7 cellular contexts compared by ENCODE assay signal in the genomic region with DNA sequence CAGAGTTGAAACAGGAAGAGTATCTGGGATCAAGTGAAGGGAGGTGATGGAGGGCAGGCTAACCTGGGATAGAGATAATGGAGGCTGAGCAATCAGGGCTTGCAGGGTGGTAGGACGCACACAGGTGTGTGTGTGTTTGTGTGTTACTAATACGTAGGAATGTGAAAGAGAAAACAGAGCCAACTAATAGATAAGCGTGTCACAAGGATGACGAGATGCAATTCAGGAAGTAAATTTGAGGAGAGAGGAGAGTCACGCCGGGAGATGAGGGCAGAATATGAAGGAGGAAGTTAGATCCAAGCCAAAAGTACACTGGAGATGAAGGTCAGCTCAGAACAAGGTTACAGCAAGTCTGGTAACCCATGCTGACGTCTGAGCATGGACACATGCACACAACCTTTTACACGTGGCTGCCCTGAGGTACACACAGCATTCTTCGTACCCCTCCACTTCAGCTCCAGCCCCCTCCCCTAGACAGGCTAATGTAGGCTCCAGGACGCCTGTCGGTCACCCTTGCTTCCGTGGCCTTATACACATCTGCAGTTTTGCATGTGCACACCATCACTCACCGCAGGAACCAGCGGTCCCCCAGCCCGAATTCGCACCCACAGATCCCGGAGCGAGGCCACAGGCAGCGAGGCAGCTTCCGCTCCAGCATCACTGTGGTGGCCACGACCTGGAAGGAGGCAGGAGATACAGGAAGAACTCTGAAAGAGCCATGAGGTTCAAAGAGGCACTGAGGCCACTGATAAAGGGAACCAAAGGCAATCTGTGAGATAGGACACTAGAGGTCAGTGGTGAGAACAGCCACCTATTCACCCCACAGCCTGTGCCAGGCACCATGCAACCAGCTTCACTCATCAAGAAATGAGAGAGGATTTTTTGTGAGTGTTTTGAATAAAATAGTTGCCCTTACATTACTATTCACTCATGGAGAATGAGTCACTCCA. TPM values are rescaled to one million over a fixed set of nuclear protein-coding genes. Genes with fewer than 3 reads are reported as not detected.
DNase-seq lines count a peak whose midpoint lies in the region; ATAC-seq and TF ChIP-seq lines count a peak whose summit lies in the region.
"Had no signal": no experiment of that assay in that cellular context is flagged by ENCODE, and none has a peak within 500 bp of the region (broad histone marks: within the 10 kb centered on the region; RNA-seq: fewer than 3 reads in every experiment).

No MANE protein-coding gene starts in this region.

- H3K4me1 ChIP-seq in DND-41 (ENCODE audit: insufficient read depth, low read length) = no peaks in the 10 kb centered on the region

- H2AFZ ChIP-seq in DND-41 (ENCODE audit: low read depth, low read length) = no peak overlapping the region

- H3K4me3 ChIP-seq in DND-41 (ENCODE audit: low read depth in 1 of 2, low read length in 2 of 2) (no peak overlapping the region), kidney epithelial cell (ENCODE audit: low read depth, low read length) (no peak overlapping the region)

- no peaks in the 10 kb centered on the region for H3K79me2 ChIP-seq in DND-41 (ENCODE audit: insufficient read depth, low read length)

- H3K27ac ChIP-seq in DND-41 (ENCODE audit: low read length) = no peak overlapping the region

- H3K36me3 ChIP-seq in DND-41 (ENCODE audit: insufficient read depth, low read length) (no peaks in the 10 kb centered on the region), kidney epithelial cell (ENCODE audit: control insufficient read depth, insufficient read depth, low read length) (no peaks in the 10 kb centered on the region)

- no peaks in the 10 kb centered on the region for H4K20me1 ChIP-seq in DND-41 (ENCODE audit: insufficient read depth, low read length)

- peaks cover 20% of the 10 kb centered on the region for H3K9me3 ChIP-seq in DND-41 (ENCODE audit: insufficient read depth, low read length, severe bottlenecking)

- DNase-seq in DND-41 (no peak), NOMO-1 treated with DMSO at 0.1 percent for 48 hours (lab: John Stamatoyannopoulos, UW; ENCODE audit: unreplicated experiment) (peak; percentile 17), kidney epithelial cell (ENCODE audit: low read depth) (no peak), EL (no peak), NCI-H748 (lab: John Stamatoyannopoulos, UW; ENCODE audit: unreplicated experiment) (no peak)
- DNase-seq: activated CD8-positive, alpha-beta memory T cell treated with anti-CD3 and anti-CD28 coated beads, Interleukin-2, amount 50 U/mL, for 4 hours had no signal

- no peak overlapping the region for H3K4me2 ChIP-seq in DND-41 (ENCODE audit: insufficient read depth, low read length)

- peak; percentile 79 for ATAC-seq in DND-41 (ENCODE audit: insufficient read depth, low read depth)
- ATAC-seq in GM19455 (IDR thresholded peaks at IDR 0.05; ENCODE audit: unreplicated experiment) = no peak

- peak; percentile 38 for TF ChIP-seq CTCF in DND-41 (IDR thresholded peaks at IDR 0.05; ENCODE audit: borderline replicate concordance, extremely low read depth, low read length, poor library complexity, severe bottlenecking)
- peak; percentile 16 for TF ChIP-seq CTCF in kidney epithelial cell (IDR thresholded peaks at IDR 0.05; ENCODE audit: insufficient read depth, low read length, poor library complexity, severe bottlenecking)

- H3K27me3 ChIP-seq in DND-41 (ENCODE audit: insufficient read depth, low read length, poor library complexity) (peaks cover 2% of the 10 kb centered on the region), kidney epithelial cell (ENCODE audit: control insufficient read depth, insufficient read depth, low read length) (no peaks in the 10 kb centered on the region)

- H3K9ac ChIP-seq in DND-41 (ENCODE audit: low read depth, low read length) = no peak overlapping the region

RNA-seq across cellular contexts. Expression of a gene that starts 23.7 kb away (rescaled TPM):
- 7.6 and 10.6 TPM in 2 replicates for total RNA-seq in kidney epithelial cell

RNA-seq across cellular contexts. Expression of a gene that starts 24.4 kb away (rescaled TPM):
- total RNA-seq in kidney epithelial cell = not detected in 2 replicates

RNA-seq across cellular contexts. Expression of a gene that starts 30.1 kb away (rescaled TPM):
- total RNA-seq in kidney epithelial cell = not detected in 2 replicates

RNA-seq across cellular contexts. Expression of a gene that starts 53.0 kb away (rescaled TPM):
- total RNA-seq in kidney epithelial cell = not detected in 2 replicates

RNA-seq across cellular contexts. Expression of a gene that starts 54.3 kb away (rescaled TPM):
- 3.3 and 7.7 TPM in 2 replicates for total RNA-seq in kidney epithelial cell
